In genomic region chr1:118461154-118461553, GRCh38 we compare ENCODE assay signal across 15 cellular contexts.
DNase-seq lines count a peak whose midpoint lies in the region; ATAC-seq, FAIRE-seq and TF ChIP-seq lines count a peak whose summit lies in the region.
"Had no signal": no experiment of that assay in that cellular context is flagged by ENCODE, and none has a peak within 500 bp of the region (broad histone marks: within the 10 kb centered on the region; RNA-seq: fewer than 3 reads in every experiment).

No MANE protein-coding gene starts in this region.

- TF ChIP-seq CTCF in HFF-Myc (IDR thresholded peaks at IDR 0.05; ENCODE audit: low read depth, low read length, missing control alignments) (peak; percentile 40), GM12878 (IDR thresholded peaks at IDR 0.05 in 2 of 3, conservative IDR thresholded peaks at IDR 0.05 in 1 of 3; ENCODE audit: control insufficient read depth in 2 of 3, extremely low read depth in 1 of 3, insufficient read depth in 1 of 3, low read depth in 3 of 3, low read length in 3 of 3) (peak in 2 of 3 experiments; percentile 14 to 19; a peak in 1 of 6 replicates)

- RAD21 ChIA-PET in GM12878 (lab: Charles Lee; ENCODE audit: unreplicated experiment), result no interaction called here

- no peak for FAIRE-seq in GM12878 (lab: Jason Lieb, UNC)

- H3K27me3 ChIP-seq in GM12878 (replicated peaks in 1 of 2; ENCODE audit: control insufficient read depth in 2 of 2, insufficient read depth in 2 of 2, low read length in 1 of 2), result no peaks in the 10 kb centered on the region
- H3K27me3 ChIP-seq: MG63, sigmoid colon had no signal

- no peak overlapping the region for H3K27ac ChIP-seq in GM12878 (ENCODE audit: control insufficient read depth, insufficient read depth)
- H3K27ac ChIP-seq: sigmoid colon had no signal

- no peak for TF ChIP-seq POLR2A in GM12878 (IDR thresholded peaks at IDR 0.05; ENCODE audit: low read depth, low read length)

- no peak for TF ChIP-seq RAD21 in GM12878 (IDR thresholded peaks at IDR 0.05; ENCODE audit: insufficient read depth, low read depth, low read length)

- H3K79me2 ChIP-seq in GM12878 (ENCODE audit: control insufficient read depth, insufficient read depth, low read length), result no peaks in the 10 kb centered on the region

- H3K36me3 ChIP-seq in GM12878 (ENCODE audit: control insufficient read depth in 2 of 2, insufficient read depth in 2 of 2, low read length in 1 of 2), result no peaks in the 10 kb centered on the region
- H3K36me3 ChIP-seq: MG63, sigmoid colon had no signal

- CTCF ChIA-PET in GM12878 (lab: Yijun Ruan, JAX), result interaction anchor here (0.8 kb wide), 1 partner anchor 547 kb away, joined by 3 read pairs; no protein-coding TSS in a partner anchor

- no peaks in the 10 kb centered on the region for H4K20me1 ChIP-seq in GM12878 (ENCODE audit: control insufficient read depth, insufficient read depth)

- BruUV-seq in GM12878 (replicated peaks; lab: Mats Ljungman, UMichigan), result no TSS peak

- no peak overlapping the region for H2AFZ ChIP-seq in GM12878 (ENCODE audit: control insufficient read depth, low read depth, low read length)

- ATAC-seq in GM12878 (peak; percentile 63), left lobe of liver (peak; percentile 63)
- ATAC-seq: stimulated activated naive CD8-positive, alpha-beta T cell treated with anti-CD3 and anti-CD28 coated beads, Interleukin-15, Interleukin-2, amounts not matched to agents 100 U/mL and 50 U/mL, for 24 hours had no signal

- no peak for TF ChIP-seq EP300 in GM12878 (IDR thresholded peaks at IDR 0.05; ENCODE audit: borderline replicate concordance in 1 of 2, control insufficient read depth in 1 of 2, low read depth in 2 of 2, low read length in 2 of 2)

- intact Hi-C loops in GM12878 (cut with micrococcal nuclease; ENCODE audit: unreplicated experiment), result loop anchor here (10.0 kb wide), 1 partner anchor 544 kb away; no protein-coding TSS in a partner anchor

- DNase-seq in ELR (ENCODE audit: low read depth) (peak; percentile 1), HFF-Myc (ENCODE audit: extremely low read depth, low read depth) (no peak), GM12878 (ENCODE audit: low read depth, low spot score) (no peak), left lobe of liver (ENCODE audit: low spot score) (no peak), NCI-H510A treated with DMSO at 0.1 percent for 48 hours (lab: John Stamatoyannopoulos, UW) (no peak), NCI-H1092 treated with DMSO at 0.1 percent for 48 hours (lab: John Stamatoyannopoulos, UW) (no peak), OCI-M2 (lab: John Stamatoyannopoulos, UW; ENCODE audit: unreplicated experiment) (no peak)
- DNase-seq in activated naive CD4-positive, alpha-beta T cell treated with Interleukin-2 at 50 U/mL for 16 hours, result no peak
- DNase-seq: activated CD4-positive, alpha-beta T cell treated with anti-CD3 and anti-CD28 coated beads for 48 hours; GF-D8; MG63; nephron progenitor cell; sigmoid colon; stimulated activated naive CD8-positive, alpha-beta T cell treated with anti-CD3 and anti-CD28 coated beads, Interleukin-15, Interleukin-2, amounts not matched to agents 100 U/mL and 50 U/mL, for 24 hours; T-helper 1 cell had no signal

- H3K9me3 ChIP-seq in GM12878 (replicated peaks; ENCODE audit: control insufficient read depth, insufficient read depth, low read length), result no peaks in the 10 kb centered on the region; the same call in 2 of the 3 replicates

- H3K4me3 ChIP-seq in HFF-Myc (replicated peaks; ENCODE audit: low read depth, low read length) (no peak overlapping the region), GM12878 (no peak overlapping the region)
- H3K4me3 ChIP-seq: MG63, sigmoid colon had no signal

- in situ Hi-C loops in GM12878 (cut with MboI), result no loop called here

- no peak overlapping the region for H3K9ac ChIP-seq in GM12878 (ENCODE audit: control insufficient read depth, insufficient read depth, low read length)

- POLR2A ChIA-PET in GM12878 (lab: Charles Lee), result no interaction called here

- H3K4me2 ChIP-seq in GM12878 (ENCODE audit: control insufficient read depth, insufficient read depth), result no peak overlapping the region

- H3K4me1 ChIP-seq in GM12878 (ENCODE audit: control insufficient read depth, insufficient read depth, low read length), result no peaks in the 10 kb centered on the region
- H3K4me1 ChIP-seq: sigmoid colon had no signal

- SMC1A ChIA-PET in GM12878 (lab: Charles Lee; ENCODE audit: uncharacterized antibody, unreplicated experiment), result interaction anchor here (1.1 kb wide), 1 partner anchor 548 kb away, joined by 6 read pairs; no protein-coding TSS in a partner anchor

TF ChIP-seq in GM12878, 131 proteins besides CTCF, POLR2A, EP300 and RAD21:
- TF ChIP-seq RB1 (IDR thresholded peaks at IDR 0.05; ENCODE audit: borderline replicate concordance) (no peak), POLR2AphosphoS2 (IDR thresholded peaks at IDR 0.05; ENCODE audit: low read depth, low read length) (no peak), FOXK2 (IDR thresholded peaks at IDR 0.05) (no peak), RFX5 (IDR thresholded peaks at IDR 0.05; ENCODE audit: low read depth, low read length) (no peak), HDAC6 (IDR thresholded peaks at IDR 0.05; ENCODE audit: unreplicated experiment) (no peak), BACH1 (IDR thresholded peaks at IDR 0.05; ENCODE audit: borderline replicate concordance) (no peak), HCFC1 (IDR thresholded peaks at IDR 0.05; ENCODE audit: low read length) (no peak), SP1 (IDR thresholded peaks at IDR 0.05; ENCODE audit: low read depth, low read length) (no peak), EZH2 (IDR thresholded peaks at IDR 0.05; ENCODE audit: borderline replicate concordance, control insufficient read depth, low read depth, low read length) (no peak), EED (IDR thresholded peaks at IDR 0.05; ENCODE audit: low read depth) (no peak), NFYA (IDR thresholded peaks at IDR 0.05; ENCODE audit: borderline replicate concordance, low read depth, low read length) (no peak), STAT3 (IDR thresholded peaks at IDR 0.05; ENCODE audit: low read depth, low read length) (no peak), BCL3 (IDR thresholded peaks at IDR 0.05; ENCODE audit: borderline replicate concordance, insufficient read depth, low read depth, low read length, poor library complexity, severe bottlenecking) (no peak), SMC3 (IDR thresholded peaks at IDR 0.05; ENCODE audit: borderline replicate concordance, low read length) (no peak), JUND (IDR thresholded peaks at IDR 0.05; ENCODE audit: low read depth, low read length) (no peak), ATF7 (IDR thresholded peaks at IDR 0.05; ENCODE audit: low read depth) (no peak), PKNOX1 (IDR thresholded peaks at IDR 0.05) (no peak)
